Comparison of ENCODE assay signal across 1 cellular context in the genomic region with DNA sequence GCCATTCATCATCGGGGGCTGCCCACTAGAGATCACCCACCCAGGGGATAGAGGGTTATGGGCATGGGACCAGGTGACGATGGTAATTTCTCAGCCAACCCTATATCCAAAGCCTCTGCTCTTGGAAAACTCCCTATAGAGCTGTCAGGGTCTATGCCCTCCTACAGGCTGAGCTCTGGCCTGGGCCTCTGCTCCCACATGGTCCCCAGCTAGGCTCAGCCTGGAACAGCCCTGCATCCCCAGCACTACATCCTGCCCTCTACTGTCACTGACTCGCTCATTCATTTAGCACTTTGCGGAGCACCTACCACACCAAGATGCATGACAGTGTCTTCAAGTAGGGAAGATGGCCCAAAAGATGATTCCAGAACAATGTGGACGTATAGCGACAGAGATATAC.
TF ChIP-seq lines count a peak whose summit lies in the region.

No MANE protein-coding gene starts in this region.

TF ChIP-seq in IMR-90, 13 proteins besides CTCF, POLR2A, EP300 and RAD21:
- TF ChIP-seq FOS (IDR thresholded peaks at IDR 0.05; ENCODE audit: low read depth, low read length) (no peak), MXI1 (IDR thresholded peaks at IDR 0.05; ENCODE audit: borderline replicate concordance, low read depth, low read length) (no peak), BHLHE40 (IDR thresholded peaks at IDR 0.05; ENCODE audit: low read depth, low read length) (no peak), RFX5 (IDR thresholded peaks at IDR 0.05; ENCODE audit: low read depth, low read length) (no peak), MAFK (IDR thresholded peaks at IDR 0.05; ENCODE audit: low read depth, low read length) (no peak), MAZ (IDR thresholded peaks at IDR 0.05; ENCODE audit: borderline replicate concordance, low read depth, low read length) (no peak), RCOR1 (IDR thresholded peaks at IDR 0.05; ENCODE audit: insufficient replicate concordance, low read length) (no peak), SMC3 (IDR thresholded peaks at IDR 0.05; ENCODE audit: low read depth, low read length) (no peak), NFE2L2 (IDR thresholded peaks at IDR 0.05; ENCODE audit: low read depth, low read length) (no peak), CEBPB (IDR thresholded peaks at IDR 0.05; ENCODE audit: low read depth, low read length) (no peak), CHD1 (IDR thresholded peaks at IDR 0.05; ENCODE audit: low read depth, low read length) (no peak)
- TF ChIP-seq, protein P1, sequence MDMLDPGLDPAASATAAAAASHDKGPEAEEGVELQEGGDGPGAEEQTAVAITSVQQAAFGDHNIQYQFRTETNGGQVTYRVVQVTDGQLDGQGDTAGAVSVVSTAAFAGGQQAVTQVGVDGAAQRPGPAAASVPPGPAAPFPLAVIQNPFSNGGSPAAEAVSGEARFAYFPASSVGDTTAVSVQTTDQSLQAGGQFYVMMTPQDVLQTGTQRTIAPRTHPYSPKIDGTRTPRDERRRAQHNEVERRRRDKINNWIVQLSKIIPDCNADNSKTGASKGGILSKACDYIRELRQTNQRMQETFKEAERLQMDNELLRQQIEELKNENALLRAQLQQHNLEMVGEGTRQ (IDR thresholded peaks at IDR 0.05; ENCODE audit: low read depth, low read length), result no peak
- TF ChIP-seq, protein P2, sequence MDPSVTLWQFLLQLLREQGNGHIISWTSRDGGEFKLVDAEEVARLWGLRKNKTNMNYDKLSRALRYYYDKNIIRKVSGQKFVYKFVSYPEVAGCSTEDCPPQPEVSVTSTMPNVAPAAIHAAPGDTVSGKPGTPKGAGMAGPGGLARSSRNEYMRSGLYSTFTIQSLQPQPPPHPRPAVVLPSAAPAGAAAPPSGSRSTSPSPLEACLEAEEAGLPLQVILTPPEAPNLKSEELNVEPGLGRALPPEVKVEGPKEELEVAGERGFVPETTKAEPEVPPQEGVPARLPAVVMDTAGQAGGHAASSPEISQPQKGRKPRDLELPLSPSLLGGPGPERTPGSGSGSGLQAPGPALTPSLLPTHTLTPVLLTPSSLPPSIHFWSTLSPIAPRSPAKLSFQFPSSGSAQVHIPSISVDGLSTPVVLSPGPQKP (IDR thresholded peaks at IDR 0.05; ENCODE audit: borderline replicate concordance, low read depth, low read length), result no peak
